ENCODE assay signal across 1 cellular context in the genomic region with DNA sequence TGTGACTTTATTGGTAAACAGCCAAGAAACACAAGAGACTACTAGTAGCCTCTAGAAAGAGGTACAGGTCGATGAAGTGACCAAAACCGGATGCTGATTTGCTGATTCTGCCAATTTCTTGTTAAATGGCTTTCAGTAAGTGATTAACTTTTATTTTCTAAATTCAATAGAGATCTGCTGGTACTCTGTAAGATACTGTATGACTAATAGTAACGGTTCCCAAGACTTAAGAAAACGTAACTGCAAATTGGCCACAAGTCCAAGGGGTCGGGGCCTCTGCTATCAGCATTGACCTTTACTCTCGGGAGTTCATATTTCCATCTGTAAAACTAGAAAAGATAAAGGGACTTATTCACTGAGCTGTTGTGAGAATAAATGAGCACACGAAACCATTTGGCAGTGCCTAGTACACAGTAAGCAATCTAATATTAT.
TF ChIP-seq lines count a peak whose summit lies in the region.

No MANE protein-coding gene starts in this region.

TF ChIP-seq in K562, 482 proteins besides CTCF, POLR2A, EP300 and RAD21 (continued from another document and continues in another):
- TF ChIP-seq, protein P1, sequence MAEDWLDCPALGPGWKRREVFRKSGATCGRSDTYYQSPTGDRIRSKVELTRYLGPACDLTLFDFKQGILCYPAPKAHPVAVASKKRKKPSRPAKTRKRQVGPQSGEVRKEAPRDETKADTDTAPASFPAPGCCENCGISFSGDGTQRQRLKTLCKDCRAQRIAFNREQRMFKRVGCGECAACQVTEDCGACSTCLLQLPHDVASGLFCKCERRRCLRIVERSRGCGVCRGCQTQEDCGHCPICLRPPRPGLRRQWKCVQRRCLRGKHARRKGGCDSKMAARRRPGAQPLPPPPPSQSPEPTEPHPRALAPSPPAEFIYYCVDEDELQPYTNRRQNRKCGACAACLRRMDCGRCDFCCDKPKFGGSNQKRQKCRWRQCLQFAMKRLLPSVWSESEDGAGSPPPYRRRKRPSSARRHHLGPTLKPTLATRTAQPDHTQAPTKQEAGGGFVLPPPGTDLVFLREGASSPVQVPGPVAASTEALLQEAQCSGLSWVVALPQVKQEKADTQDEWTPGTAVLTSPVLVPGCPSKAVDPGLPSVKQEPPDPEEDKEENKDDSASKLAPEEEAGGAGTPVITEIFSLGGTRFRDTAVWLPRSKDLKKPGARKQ (CRISPR knock-in tag; IDR thresholded peaks at IDR 0.05): no peak
- TF ChIP-seq C11orf30 (IDR thresholded peaks at IDR 0.05; ENCODE audit: low read depth): peak; percentile 88
- TF ChIP-seq ZNF766 (CRISPR knock-in tag; conservative IDR thresholded peaks at IDR 0.05): no peak
- TF ChIP-seq, protein P2, sequence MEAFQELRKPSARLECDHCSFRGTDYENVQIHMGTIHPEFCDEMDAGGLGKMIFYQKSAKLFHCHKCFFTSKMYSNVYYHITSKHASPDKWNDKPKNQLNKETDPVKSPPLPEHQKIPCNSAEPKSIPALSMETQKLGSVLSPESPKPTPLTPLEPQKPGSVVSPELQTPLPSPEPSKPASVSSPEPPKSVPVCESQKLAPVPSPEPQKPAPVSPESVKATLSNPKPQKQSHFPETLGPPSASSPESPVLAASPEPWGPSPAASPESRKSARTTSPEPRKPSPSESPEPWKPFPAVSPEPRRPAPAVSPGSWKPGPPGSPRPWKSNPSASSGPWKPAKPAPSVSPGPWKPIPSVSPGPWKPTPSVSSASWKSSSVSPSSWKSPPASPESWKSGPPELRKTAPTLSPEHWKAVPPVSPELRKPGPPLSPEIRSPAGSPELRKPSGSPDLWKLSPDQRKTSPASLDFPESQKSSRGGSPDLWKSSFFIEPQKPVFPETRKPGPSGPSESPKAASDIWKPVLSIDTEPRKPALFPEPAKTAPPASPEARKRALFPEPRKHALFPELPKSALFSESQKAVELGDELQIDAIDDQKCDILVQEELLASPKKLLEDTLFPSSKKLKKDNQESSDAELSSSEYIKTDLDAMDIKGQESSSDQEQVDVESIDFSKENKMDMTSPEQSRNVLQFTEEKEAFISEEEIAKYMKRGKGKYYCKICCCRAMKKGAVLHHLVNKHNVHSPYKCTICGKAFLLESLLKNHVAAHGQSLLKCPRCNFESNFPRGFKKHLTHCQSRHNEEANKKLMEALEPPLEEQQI (IDR thresholded peaks at IDR 0.05): 0 out of 2 replicates have a peak, but pooled peaks have one; percentile 57
- no peak for TF ChIP-seq ZNF77 (CRISPR knock-in tag; IDR thresholded peaks at IDR 0.05)
- TF ChIP-seq ZNF134 (CRISPR knock-in tag; conservative IDR thresholded peaks at IDR 0.05): no peak
- TF ChIP-seq, protein P3, sequence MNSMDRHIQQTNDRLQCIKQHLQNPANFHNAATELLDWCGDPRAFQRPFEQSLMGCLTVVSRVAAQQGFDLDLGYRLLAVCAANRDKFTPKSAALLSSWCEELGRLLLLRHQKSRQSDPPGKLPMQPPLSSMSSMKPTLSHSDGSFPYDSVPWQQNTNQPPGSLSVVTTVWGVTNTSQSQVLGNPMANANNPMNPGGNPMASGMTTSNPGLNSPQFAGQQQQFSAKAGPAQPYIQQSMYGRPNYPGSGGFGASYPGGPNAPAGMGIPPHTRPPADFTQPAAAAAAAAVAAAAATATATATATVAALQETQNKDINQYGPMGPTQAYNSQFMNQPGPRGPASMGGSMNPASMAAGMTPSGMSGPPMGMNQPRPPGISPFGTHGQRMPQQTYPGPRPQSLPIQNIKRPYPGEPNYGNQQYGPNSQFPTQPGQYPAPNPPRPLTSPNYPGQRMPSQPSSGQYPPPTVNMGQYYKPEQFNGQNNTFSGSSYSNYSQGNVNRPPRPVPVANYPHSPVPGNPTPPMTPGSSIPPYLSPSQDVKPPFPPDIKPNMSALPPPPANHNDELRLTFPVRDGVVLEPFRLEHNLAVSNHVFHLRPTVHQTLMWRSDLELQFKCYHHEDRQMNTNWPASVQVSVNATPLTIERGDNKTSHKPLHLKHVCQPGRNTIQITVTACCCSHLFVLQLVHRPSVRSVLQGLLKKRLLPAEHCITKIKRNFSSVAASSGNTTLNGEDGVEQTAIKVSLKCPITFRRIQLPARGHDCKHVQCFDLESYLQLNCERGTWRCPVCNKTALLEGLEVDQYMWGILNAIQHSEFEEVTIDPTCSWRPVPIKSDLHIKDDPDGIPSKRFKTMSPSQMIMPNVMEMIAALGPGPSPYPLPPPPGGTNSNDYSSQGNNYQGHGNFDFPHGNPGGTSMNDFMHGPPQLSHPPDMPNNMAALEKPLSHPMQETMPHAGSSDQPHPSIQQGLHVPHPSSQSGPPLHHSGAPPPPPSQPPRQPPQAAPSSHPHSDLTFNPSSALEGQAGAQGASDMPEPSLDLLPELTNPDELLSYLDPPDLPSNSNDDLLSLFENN (IDR thresholded peaks at IDR 0.05; ENCODE audit: low read depth in 2 of 2, low read length in 2 of 2): no peak
- TF ChIP-seq HNRNPH1 (optimal IDR thresholded peaks at IDR 0.05; ENCODE audit: low read depth, low read length): no peak
- peak; percentile 43 for TF ChIP-seq CCNT2 (IDR thresholded peaks at IDR 0.05; ENCODE audit: borderline replicate concordance, extremely low read depth, insufficient read length, low read depth, low read length)
- no peak for TF ChIP-seq MAZ (CRISPR knock-in tag; conservative IDR thresholded peaks at IDR 0.05 in 1 of 2, IDR thresholded peaks at IDR 0.05 in 1 of 2)
- TF ChIP-seq GTF2E2 (tag; IDR thresholded peaks at IDR 0.05): no peak
- no peak for TF ChIP-seq TEAD1 (CRISPR knock-in tag; IDR thresholded peaks at IDR 0.05)
- TF ChIP-seq CHCHD3 (CRISPR knock-in tag; IDR thresholded peaks at IDR 0.05): no peak
- no peak for TF ChIP-seq MXD1 (CRISPR knock-in tag; IDR thresholded peaks at IDR 0.05; ENCODE audit: borderline replicate concordance, poor library complexity, severe bottlenecking)
- TF ChIP-seq, protein P4, sequence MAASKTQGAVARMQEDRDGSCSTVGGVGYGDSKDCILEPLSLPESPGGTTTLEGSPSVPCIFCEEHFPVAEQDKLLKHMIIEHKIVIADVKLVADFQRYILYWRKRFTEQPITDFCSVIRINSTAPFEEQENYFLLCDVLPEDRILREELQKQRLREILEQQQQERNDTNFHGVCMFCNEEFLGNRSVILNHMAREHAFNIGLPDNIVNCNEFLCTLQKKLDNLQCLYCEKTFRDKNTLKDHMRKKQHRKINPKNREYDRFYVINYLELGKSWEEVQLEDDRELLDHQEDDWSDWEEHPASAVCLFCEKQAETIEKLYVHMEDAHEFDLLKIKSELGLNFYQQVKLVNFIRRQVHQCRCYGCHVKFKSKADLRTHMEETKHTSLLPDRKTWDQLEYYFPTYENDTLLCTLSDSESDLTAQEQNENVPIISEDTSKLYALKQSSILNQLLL (CRISPR knock-in tag; IDR thresholded peaks at IDR 0.05; ENCODE audit: borderline replicate concordance): no peak
- TF ChIP-seq ZNF76 (CRISPR knock-in tag; IDR thresholded peaks at IDR 0.05; ENCODE audit: borderline replicate concordance): no peak
- TF ChIP-seq SMC3 (conservative IDR thresholded peaks at IDR 0.05; ENCODE audit: insufficient read depth, low read depth, low read length): no peak
- no peak for TF ChIP-seq SMAD4 (CRISPR knock-in tag; conservative IDR thresholded peaks at IDR 0.05)
- no peak for TF ChIP-seq HOMEZ (CRISPR knock-in tag; IDR thresholded peaks at IDR 0.05)
- no peak for TF ChIP-seq YY1 (IDR thresholded peaks at IDR 0.05; ENCODE audit: borderline replicate concordance in 1 of 3, control insufficient read depth in 1 of 3, extremely low read depth in 1 of 3, insufficient read depth in 3 of 3, insufficient read length in 1 of 3, insufficient replicate concordance in 2 of 3, low read depth in 1 of 3, low read length in 2 of 3)
- TF ChIP-seq MEF2D (tag; conservative IDR thresholded peaks at IDR 0.05; ENCODE audit: low read depth): no peak
- no peak for TF ChIP-seq ZNF551 (CRISPR knock-in tag; IDR thresholded peaks at IDR 0.05)
- no peak for TF ChIP-seq KAT8 (IDR thresholded peaks at IDR 0.05; ENCODE audit: low read depth)
- no peak for TF ChIP-seq ZNF518B (CRISPR knock-in tag; IDR thresholded peaks at IDR 0.05)
- no peak for TF ChIP-seq MTF1 (CRISPR knock-in tag; IDR thresholded peaks at IDR 0.05; ENCODE audit: borderline replicate concordance)
- TF ChIP-seq CXXC5 (CRISPR knock-in tag; IDR thresholded peaks at IDR 0.05): peak; percentile 51; the same call in 1 of the 2 replicates
- TF ChIP-seq ZNF23 (CRISPR knock-in tag; IDR thresholded peaks at IDR 0.05): no peak
- TF ChIP-seq RUNX1 (IDR thresholded peaks at IDR 0.05; ENCODE audit: low read depth): no peak
- no peak for TF ChIP-seq NFATC3 (IDR thresholded peaks at IDR 0.05)
- no peak for TF ChIP-seq TRIM25 (IDR thresholded peaks at IDR 0.05; ENCODE audit: borderline replicate concordance)
- TF ChIP-seq MYBL2 (IDR thresholded peaks at IDR 0.05; ENCODE audit: low read depth): peak; percentile 58; the same call in 1 of the 2 replicates
- TF ChIP-seq MYBL2 (CRISPR knock-in tag; IDR thresholded peaks at IDR 0.05; ENCODE audit: borderline replicate concordance): no peak
- no peak for TF ChIP-seq ZNF778 (CRISPR knock-in tag; IDR thresholded peaks at IDR 0.05)
- TF ChIP-seq, protein P5, sequence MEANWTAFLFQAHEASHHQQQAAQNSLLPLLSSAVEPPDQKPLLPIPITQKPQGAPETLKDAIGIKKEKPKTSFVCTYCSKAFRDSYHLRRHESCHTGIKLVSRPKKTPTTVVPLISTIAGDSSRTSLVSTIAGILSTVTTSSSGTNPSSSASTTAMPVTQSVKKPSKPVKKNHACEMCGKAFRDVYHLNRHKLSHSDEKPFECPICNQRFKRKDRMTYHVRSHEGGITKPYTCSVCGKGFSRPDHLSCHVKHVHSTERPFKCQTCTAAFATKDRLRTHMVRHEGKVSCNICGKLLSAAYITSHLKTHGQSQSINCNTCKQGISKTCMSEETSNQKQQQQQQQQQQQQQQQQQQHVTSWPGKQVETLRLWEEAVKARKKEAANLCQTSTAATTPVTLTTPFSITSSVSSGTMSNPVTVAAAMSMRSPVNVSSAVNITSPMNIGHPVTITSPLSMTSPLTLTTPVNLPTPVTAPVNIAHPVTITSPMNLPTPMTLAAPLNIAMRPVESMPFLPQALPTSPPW (CRISPR knock-in tag; IDR thresholded peaks at IDR 0.05): 0 out of 2 replicates have a peak, but pooled peaks have one; percentile 26
- no peak for TF ChIP-seq ETV1 (tag; conservative IDR thresholded peaks at IDR 0.05; ENCODE audit: low read depth)
- TF ChIP-seq PHB (CRISPR knock-in tag; IDR thresholded peaks at IDR 0.05): no peak
- TF ChIP-seq CAMTA2 (CRISPR knock-in tag; conservative IDR thresholded peaks at IDR 0.05): no peak
- TF ChIP-seq ZKSCAN1 (IDR thresholded peaks at IDR 0.05; ENCODE audit: low read depth, low read length): no peak
- no peak for TF ChIP-seq BMI1 (IDR thresholded peaks at IDR 0.05; ENCODE audit: low read length)
- TF ChIP-seq ATF4 (CRISPR knock-in tag; IDR thresholded peaks at IDR 0.05): no peak
- TF ChIP-seq ZNF133 (CRISPR knock-in tag; IDR thresholded peaks at IDR 0.05): no peak
- TF ChIP-seq SRF (CRISPR knock-in tag; IDR thresholded peaks at IDR 0.05): no peak
- TF ChIP-seq RNF2 (IDR thresholded peaks at IDR 0.05): no peak
